8 cellular contexts compared by ENCODE assay signal in the genomic region with DNA sequence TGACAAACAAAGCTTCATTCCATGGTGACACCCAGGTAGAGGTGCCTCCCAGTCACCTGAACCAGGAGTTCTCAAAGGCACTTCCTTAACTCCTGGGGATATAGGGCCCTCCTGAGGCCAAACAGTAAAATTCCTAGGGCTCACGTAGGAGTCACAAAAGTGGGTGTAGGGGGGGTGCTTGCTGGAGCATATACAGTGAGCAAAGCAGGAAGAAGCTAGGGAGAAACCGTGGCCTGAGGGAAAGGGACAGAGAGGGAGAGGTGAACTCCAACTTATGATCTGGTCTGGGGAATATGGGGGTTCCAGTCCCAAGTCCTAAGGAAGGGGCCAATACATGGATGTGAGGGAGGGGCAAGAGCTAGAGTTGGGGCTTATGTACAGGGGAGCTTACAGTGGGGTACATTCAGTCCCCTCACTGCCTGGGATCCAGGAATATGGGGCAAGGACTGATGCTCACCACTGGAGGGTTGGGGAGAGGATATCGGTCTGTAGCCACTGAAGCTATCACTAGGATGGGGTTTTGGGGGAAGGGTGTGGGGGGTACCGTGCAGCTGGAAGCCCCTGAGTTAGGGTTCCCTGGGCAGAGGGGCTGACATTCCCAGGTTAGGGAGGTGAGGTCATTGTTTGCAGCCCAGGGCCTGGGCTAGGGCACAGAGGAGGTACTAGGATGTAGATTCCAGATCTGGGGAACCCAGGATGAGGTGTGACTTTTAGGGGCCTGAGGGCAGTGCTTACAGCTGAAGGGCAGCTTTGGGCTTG. TPM values are rescaled to one million over a fixed set of nuclear protein-coding genes. Genes with fewer than 3 reads are reported as not detected.
DNase-seq lines count a peak whose midpoint lies in the region; ATAC-seq and TF ChIP-seq lines count a peak whose summit lies in the region.

No MANE protein-coding gene starts in this region.

- no peak for DNase-seq in activated T-cell treated with anti-CD3 and anti-CD28 coated beads, Interleukin-2, amount 50 U/mL, for 24 hours
- DNase-seq in activated T-cell treated with anti-CD3 and anti-CD28 coated beads, Interleukin-2, amount 50 U/mL, for 1 hour = no peak
- DNase-seq in kidney glomerular epithelial cell (lab: John Stamatoyannopoulos, UW) = peak; percentile 53
- peak; percentile 63 to 71 for DNase-seq in thyroid gland
- no peak for DNase-seq in NCI-H510A treated with DMSO at 0.1 percent for 48 hours (lab: John Stamatoyannopoulos, UW)
- DNase-seq in ureter (ENCODE audit: low spot score) = no peak

- intact Hi-C loops in thyroid gland (cut with DNase I) = loop anchor here (10.0 kb wide), 1 partner anchor 168 kb away; a partner anchor contains a TSS

- peaks cover 42 to 55% of the 10 kb centered on the region in 2 donors for H3K4me1 ChIP-seq in thyroid gland

- 11 to 16% methylated on average over 4 of the region's 4 CpGs for WGBS in thyroid gland, 2 donors

- TF ChIP-seq CTCF in thyroid gland (IDR thresholded peaks at IDR 0.05) = peak in 4 of 6 experiments; percentile 30 to 53 (median 34)

- peak overlapping the region; percentile 77 to 84 (median 80) for H3K4me3 ChIP-seq in thyroid gland (replicated peaks in 1 of 3)

- peaks cover 0 to 6% of the 10 kb centered on the region in 2 donors for H3K36me3 ChIP-seq in thyroid gland

- H3K4me1 Mint-ChIP-seq in activated T-cell treated with anti-CD3 and anti-CD28 coated beads, Interleukin-2, amount 50 U/mL, for 24 hours (ENCODE audit: low read depth) = peaks cover 53% of the 10 kb centered on the region
- H3K4me1 Mint-ChIP-seq in activated naive CD8-positive, alpha-beta T cell (ENCODE audit: low read depth) = peaks cover 49% of the 10 kb centered on the region

- no peaks in the 10 kb centered on the region for H3K27me3 Mint-ChIP-seq in activated T-cell treated with anti-CD3 and anti-CD28 coated beads, Interleukin-2, amount 50 U/mL, for 24 hours
- H3K27me3 Mint-ChIP-seq in activated naive CD8-positive, alpha-beta T cell = no peaks in the 10 kb centered on the region

- peak in 1 of 2 donors; percentile 28 for TF ChIP-seq POLR2A in thyroid gland (IDR thresholded peaks at IDR 0.05)

- peaks cover 49% of the 10 kb centered on the region for H3K36me3 Mint-ChIP-seq in activated T-cell treated with anti-CD3 and anti-CD28 coated beads, Interleukin-2, amount 50 U/mL, for 24 hours (ENCODE audit: low read depth)
- no peaks in the 10 kb centered on the region for H3K36me3 Mint-ChIP-seq in activated naive CD8-positive, alpha-beta T cell

- no peak for ATAC-seq in HG03025 (IDR thresholded peaks at IDR 0.05; ENCODE audit: low FRiP score, unreplicated experiment)

- H3K4me3 Mint-ChIP-seq in activated T-cell treated with anti-CD3 and anti-CD28 coated beads, Interleukin-2, amount 50 U/mL, for 24 hours = peak overlapping the region; percentile 89
- H3K4me3 Mint-ChIP-seq in activated naive CD8-positive, alpha-beta T cell = peak overlapping the region; percentile 91

- peak overlapping the region; percentile 97 for H3K27ac Mint-ChIP-seq in activated T-cell treated with anti-CD3 and anti-CD28 coated beads, Interleukin-2, amount 50 U/mL, for 24 hours
- H3K27ac Mint-ChIP-seq in activated naive CD8-positive, alpha-beta T cell = peak overlapping the region; percentile 85

- H3K9me3 ChIP-seq in thyroid gland = no peaks in the 10 kb centered on the region

- H3K9me3 Mint-ChIP-seq in activated T-cell treated with anti-CD3 and anti-CD28 coated beads, Interleukin-2, amount 50 U/mL, for 24 hours = no peaks in the 10 kb centered on the region
- no peaks in the 10 kb centered on the region for H3K9me3 Mint-ChIP-seq in activated naive CD8-positive, alpha-beta T cell (ENCODE audit: low read depth)

- no peaks in the 10 kb centered on the region for H3K27me3 ChIP-seq in thyroid gland

- peak overlapping the region; percentile 81 to 92 (median 89) for H3K27ac ChIP-seq in thyroid gland

RNA-seq across cellular contexts. Expression of a gene that starts 0.9 kb away (rescaled TPM):
- total RNA-seq in thyroid gland (10 to 100 TPM; 15.8 to 22.7 (median 19.7) TPM), ureter (31.3 TPM)

RNA-seq across cellular contexts. Expression of a gene that starts 38.1 kb away (rescaled TPM):
- total RNA-seq in thyroid gland (100 to 1,000 TPM in 3 of 4 donors, 10 to 100 TPM in 1; 61.7 to 132 (median 104) TPM), ureter (59.3 TPM)

RNA-seq across cellular contexts. Expression of a gene that starts 39.6 kb away (rescaled TPM):
- total RNA-seq in thyroid gland = 100 to 1,000 TPM in 1 of 4 donors, 10 to 100 TPM in 3; 77.3 to 110 (median 92.3) TPM
- 120 TPM for total RNA-seq in ureter

Comparison
In these comparisons a context has a peak if more than half of its experiments do, and no peak if none do; other contexts are left out.
1. DNase-seq: peak in kidney glomerular epithelial cell (single experiment) and thyroid gland (2 of 2); none in activated T-cell treated with anti-CD3 and anti-CD28 coated beads, Interleukin-2, amount 50 U/mL, for 24 hours (single experiment), activated T-cell treated with anti-CD3 and anti-CD28 coated beads, Interleukin-2, amount 50 U/mL, for 1 hour (single experiment), NCI-H510A treated with DMSO at 0.1 percent for 48 hours (single experiment) and ureter (single experiment).